In genomic region chr2:176729706-176730569, GRCh38 we compare ENCODE assay signal across 12 cellular contexts.
DNase-seq lines count a peak whose midpoint lies in the region; ATAC-seq and TF ChIP-seq lines count a peak whose summit lies in the region.
"Had no signal": no experiment of that assay in that cellular context is flagged by ENCODE, and none has a peak within 500 bp of the region (broad histone marks: within the 10 kb centered on the region; RNA-seq: fewer than 3 reads in every experiment).

No MANE protein-coding gene starts in this region.

- H3K36me3 ChIP-seq in tibial nerve = no peaks in the 10 kb centered on the region
- H3K36me3 ChIP-seq: sigmoid colon had no signal

- 4 to 11% methylated on average over 1 of the region's 1 CpG for WGBS in tibial nerve, 2 donors

- no peaks in the 10 kb centered on the region for H3K27me3 ChIP-seq in tibial nerve
- H3K27me3 ChIP-seq: sigmoid colon had no signal

- peaks cover 0 to 5% (median 0%) of the 10 kb centered on the region in 4 donors for H3K9me3 ChIP-seq in tibial nerve
- H3K9me3 ChIP-seq: sigmoid colon had no signal

- in situ Hi-C loops in astrocyte of the cerebellum (cut with HindIII; ENCODE audit: low sequenced_read_pairs) = no loop called here

- TF ChIP-seq EP300 in tibial nerve (IDR thresholded peaks at IDR 0.05) = peak; percentile 14 to 66

- DNase-seq in NCI-H748 (lab: John Stamatoyannopoulos, UW; ENCODE audit: unreplicated experiment) = peak; percentile 28
- no peak for DNase-seq in NCI-H748 treated with DMSO at 0.1 percent for 48 hours (lab: John Stamatoyannopoulos, UW)
- DNase-seq in astrocyte of the cerebellum (ENCODE audit: low read depth) = peak; percentile 70
- peak; percentile 6 for DNase-seq in hepatic stellate cell (ENCODE audit: low spot score)
- DNase-seq in tibial nerve (ENCODE audit: low spot score in 2 of 2) = peak; percentile 21 to 58
- no peak for DNase-seq in stimulated activated CD4-positive, alpha-beta T cell treated with anti-CD3 and anti-CD28 coated beads, Interleukin-1b, Interleukin-23, amount 100 ng/mL, for 48 hours
- no peak for DNase-seq in stimulated activated naive CD4-positive, alpha-beta T cell (lab: John Stamatoyannopoulos, UW)
- DNase-seq: activated T-cell treated with anti-CD3 and anti-CD28 coated beads, Interleukin-2, amount 50 U/mL, for 72 hours; NCI-H526 treated with DMSO at 0.1 percent for 48 hours; sigmoid colon; T-helper 2 cell had no signal

- peaks cover 0 to 10% (median 2%) of the 10 kb centered on the region in 4 donors for H3K4me1 ChIP-seq in tibial nerve

- no peak for TF ChIP-seq POLR2A in tibial nerve (IDR thresholded peaks at IDR 0.05)

- H3K27ac ChIP-seq in tibial nerve = peak overlapping the region in 1 of 4 donors; percentile 1

- no peak overlapping the region for H3K4me3 ChIP-seq in astrocyte of the cerebellum (ENCODE audit: low read depth, low read length)
- H3K4me3 ChIP-seq in tibial nerve = no peak overlapping the region
- H3K4me3 ChIP-seq: sigmoid colon had no signal

- TF ChIP-seq CTCF in astrocyte of the cerebellum (IDR thresholded peaks at IDR 0.05; ENCODE audit: low read depth, low read length, missing control alignments) (no peak), tibial nerve (IDR thresholded peaks at IDR 0.05) (no peak)

- ATAC-seq in GM21367 (IDR thresholded peaks at IDR 0.05; ENCODE audit: unreplicated experiment) = no peak
- ATAC-seq: activated T-cell treated with anti-CD3 and anti-CD28 coated beads, Interleukin-2, amount 50 U/mL, for 72 hours had no signal

Comparison
In these comparisons a context has a peak if more than half of its experiments do, and no peak if none do; other contexts are left out.
1. DNase-seq: peak in NCI-H748 (single experiment), astrocyte of the cerebellum (single experiment), hepatic stellate cell (single experiment) and tibial nerve (2 of 2); none in NCI-H748 treated with DMSO at 0.1 percent for 48 hours (single experiment), stimulated activated CD4-positive, alpha-beta T cell treated with anti-CD3 and anti-CD28 coated beads, Interleukin-1b, Interleukin-23, amount 100 ng/mL, for 48 hours (single experiment) and stimulated activated naive CD4-positive, alpha-beta T cell (0 of 6).